Comparison of ENCODE assay signal across 15 cellular contexts in the genomic region with DNA sequence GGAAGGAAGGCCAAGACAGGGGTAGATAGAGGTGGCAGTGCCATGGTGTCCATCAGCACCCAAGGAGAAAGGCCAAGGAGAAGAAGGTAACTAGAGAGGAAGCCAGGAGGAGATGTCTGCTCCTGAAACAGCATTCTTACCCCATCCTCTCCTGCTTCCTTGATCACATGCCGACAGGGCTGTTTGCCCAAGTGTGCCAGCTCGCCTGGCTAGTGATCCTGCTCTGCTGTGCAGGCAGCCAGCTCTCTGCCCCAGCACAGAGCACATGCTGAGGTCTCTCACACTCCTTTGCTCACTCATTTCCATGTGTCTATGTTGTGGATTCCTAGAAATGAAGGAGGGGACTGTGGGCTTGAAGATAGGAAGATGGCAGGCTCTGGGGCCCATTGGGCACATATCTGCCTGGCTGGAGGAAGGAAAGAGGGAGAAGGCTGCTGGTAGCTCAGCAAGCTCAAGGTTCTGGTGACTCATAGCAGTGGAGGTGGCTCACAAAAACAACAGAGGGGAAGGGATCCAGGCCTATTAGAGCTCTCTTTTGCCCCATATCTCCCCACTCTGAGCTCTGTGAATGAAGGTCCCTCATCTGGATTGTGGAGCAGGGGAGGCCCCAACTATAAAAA. TPM values are rescaled to one million over a fixed set of nuclear protein-coding genes. Genes with fewer than 3 reads are reported as not detected.
DNase-seq lines count a peak whose midpoint lies in the region; TF ChIP-seq lines count a peak whose summit lies in the region.
"Had no signal": no experiment of that assay in that cellular context is flagged by ENCODE, and none has a peak within 500 bp of the region (broad histone marks: within the 10 kb centered on the region; RNA-seq: fewer than 3 reads in every experiment).

No MANE protein-coding gene starts in this region.

- DNase-seq in Daoy (ENCODE audit: low read depth) (peak; percentile 53), OCI-M1 (lab: John Stamatoyannopoulos, UW) (peak; percentile 33), cardiac fibroblast (ENCODE audit: low read depth in 2 of 2) (peak; percentile 56 to 60), kidney tubule cell (ENCODE audit: low spot score) (peak; percentile 51), posterior vena cava (ENCODE audit: low spot score) (no peak), NCI-H1930 (lab: John Stamatoyannopoulos, UW) (no peak), NCI-H446 (lab: John Stamatoyannopoulos, UW) (no peak)
- no peak for DNase-seq in stimulated activated CD4-positive, alpha-beta T cell treated with anti-CD3 and anti-CD28 coated beads, Interleukin-12 subunit alpha, Interleukin-12 subunit beta, amount 100 ng/mL, for 4 hours
- DNase-seq: activated naive CD8-positive, alpha-beta T cell treated with anti-CD3 and anti-CD28 coated beads, Interleukin-2, amount 50 U/mL, for 24 hours; CD4-positive, alpha-beta T cell; effector CD8-positive, alpha-beta T cell; MV-4-11; stimulated activated CD4-positive, alpha-beta T cell treated with anti-CD3 and anti-CD28 coated beads, Interleukin-4, amount 100 ng/mL, for 4 hours; stimulated activated naive CD8-positive, alpha-beta T cell treated with anti-CD3 and anti-CD28 coated beads, Interleukin-15, amount 100 ng/mL, for 72 hours had no signal

- intact Hi-C loops in posterior vena cava (cut with DNase I): loop anchor here in 1 of 2 donors (5.0 kb wide), 1 partner anchor 74 kb away; the partner anchor contains the start of gene PPP1R1B

- no peak overlapping the region for H3K4me3 ChIP-seq in cardiac fibroblast (replicated peaks in 1 of 2; ENCODE audit: low read depth in 2 of 2, low read length in 2 of 2)

- TF ChIP-seq CTCF in cardiac fibroblast (IDR thresholded peaks at IDR 0.05; ENCODE audit: low read depth, low read length): no peak

RNA-seq across cellular contexts. Expression of gene NEUROD2, which starts 54.3 kb away (rescaled TPM):
- not detected in 2 replicates for total RNA-seq in Daoy (2014; rRNA removed; shearing (Covaris generic))
- total RNA-seq in posterior vena cava: not detected
- total RNA-seq: CD4-positive, alpha-beta T cell; Right ventricle myocardium inferior had no signal

Comparison
In these comparisons a context has a peak if more than half of its experiments do, and no peak if none do; other contexts are left out.
1. DNase-seq: peak in Daoy (single experiment), OCI-M1 (single experiment), cardiac fibroblast (2 of 2) and kidney tubule cell (single experiment); none in stimulated activated CD4-positive, alpha-beta T cell treated with anti-CD3 and anti-CD28 coated beads, Interleukin-12 subunit alpha, Interleukin-12 subunit beta, amount 100 ng/mL, for 4 hours (single experiment), posterior vena cava (single experiment), NCI-H1930 (0 of 2) and NCI-H446 (0 of 2).